Comparison of ENCODE assay signal across 21 cellular contexts in the genomic region with DNA sequence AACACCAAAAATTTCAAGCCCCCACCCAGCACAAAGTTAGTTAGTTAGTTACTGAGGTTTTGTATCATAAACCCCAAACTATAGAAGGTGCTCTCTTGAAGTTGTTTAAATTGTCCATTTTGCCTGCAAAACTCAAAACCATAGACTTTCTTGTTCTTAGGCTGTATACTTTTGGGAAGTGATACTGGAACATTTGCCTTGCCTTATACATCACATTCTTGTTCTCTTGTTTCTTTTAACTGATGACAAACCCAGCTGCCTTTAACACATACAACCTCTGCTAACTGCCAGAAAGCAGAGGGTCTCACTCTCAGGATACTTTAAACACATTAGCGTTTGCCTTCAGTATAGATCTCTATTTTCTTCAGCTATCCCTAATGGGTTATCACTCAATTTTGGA.
"Had no signal": no experiment of that assay in that cellular context is flagged by ENCODE, and none has a peak within 500 bp of the region (broad histone marks: within the 10 kb centered on the region; RNA-seq: fewer than 3 reads in every experiment).

No MANE protein-coding gene starts in this region.

- H3K4me2 ChIP-seq: neural progenitor cell, smooth muscle cell had no signal

- H3K36me3 Mint-ChIP-seq: natural killer cell treated with Interleukin-12 subunit alpha and Interleukin-12 subunit beta and Interleukin-15 and Interleukin-18, amount 100 ng/mL, for 72 hours; neural progenitor cell had no signal

- H3K4me3 ChIP-seq: dorsolateral prefrontal cortex, heart left ventricle, lung, neural progenitor cell, ovary, smooth muscle cell, tibial nerve, upper lobe of right lung had no signal

- H3K9ac ChIP-seq: neural progenitor cell had no signal

- H3K36me3 ChIP-seq: heart left ventricle, neural progenitor cell, ovary, tibial nerve, upper lobe of right lung had no signal

- H3K4me3 Mint-ChIP-seq: natural killer cell treated with Interleukin-12 subunit alpha and Interleukin-12 subunit beta and Interleukin-15 and Interleukin-18, amount 100 ng/mL, for 72 hours; neural progenitor cell; stimulated activated naive CD8-positive, alpha-beta T cell treated with anti-CD3 and anti-CD28 coated beads, Interleukin-15, Interleukin-2, amounts not matched to agents 100 ng/mL and 50 ng/mL, for 24 hours had no signal

- H3K4me1 ChIP-seq: neural progenitor cell, upper lobe of right lung had no signal

- H3K4me1 Mint-ChIP-seq: neural progenitor cell had no signal

- H2AFZ ChIP-seq: neural progenitor cell had no signal

- H3K9me3 ChIP-seq: heart left ventricle, ovary, tibial nerve, upper lobe of right lung had no signal

- H3K9me3 Mint-ChIP-seq: neural progenitor cell; stimulated activated naive CD8-positive, alpha-beta T cell treated with anti-CD3 and anti-CD28 coated beads, Interleukin-15, Interleukin-2, amounts not matched to agents 100 ng/mL and 50 ng/mL, for 24 hours had no signal

- H3K27me3 ChIP-seq: heart left ventricle, neural progenitor cell, ovary, tibial nerve, upper lobe of right lung had no signal

- ATAC-seq: heart left ventricle; left colon; left ventricle myocardium superior; natural killer cell treated with Interleukin-12 subunit alpha and Interleukin-12 subunit beta and Interleukin-15 and Interleukin-18, amount 100 ng/mL, for 72 hours; right cardiac atrium; upper lobe of right lung had no signal

- H3K27ac Mint-ChIP-seq: natural killer cell treated with Interleukin-12 subunit alpha and Interleukin-12 subunit beta and Interleukin-15 and Interleukin-18, amount 100 ng/mL, for 72 hours; neural progenitor cell; stimulated activated naive CD8-positive, alpha-beta T cell treated with anti-CD3 and anti-CD28 coated beads, Interleukin-15, Interleukin-2, amounts not matched to agents 100 ng/mL and 50 ng/mL, for 24 hours had no signal

- DNase-seq: cortex of kidney; dorsolateral prefrontal cortex; effector CD8-positive, alpha-beta T cell; foreskin melanocyte; heart left ventricle; hippocampal formation; left colon; left ventricle myocardium superior; mesenchymal stem cell; midbrain; nucleus accumbens; ovary; right cardiac atrium; stimulated activated CD4-positive, alpha-beta T cell treated with anti-CD3 and anti-CD28 coated beads, Interleukin-2, amount 100 ng/mL, for 48 hours; upper lobe of right lung had no signal

- H3K27ac ChIP-seq: dorsolateral prefrontal cortex, heart left ventricle, neural progenitor cell, ovary, tibial nerve, upper lobe of right lung had no signal

- H3K27me3 Mint-ChIP-seq: natural killer cell treated with Interleukin-12 subunit alpha and Interleukin-12 subunit beta and Interleukin-15 and Interleukin-18, amount 100 ng/mL, for 72 hours; stimulated activated naive CD8-positive, alpha-beta T cell treated with anti-CD3 and anti-CD28 coated beads, Interleukin-15, Interleukin-2, amounts not matched to agents 100 ng/mL and 50 ng/mL, for 24 hours had no signal
